In genomic region chr19:41306394-41306793, GRCh38 we compare ENCODE assay signal across 10 cellular contexts. TPM values are rescaled to one million over a fixed set of nuclear protein-coding genes. Genes with fewer than 3 reads are reported as not detected.
DNase-seq lines count a peak whose midpoint lies in the region; ATAC-seq, FAIRE-seq and TF ChIP-seq lines count a peak whose summit lies in the region.
"Had no signal": no experiment of that assay in that cellular context is flagged by ENCODE, and none has a peak within 500 bp of the region (broad histone marks: within the 10 kb centered on the region; RNA-seq: fewer than 3 reads in every experiment).

No MANE protein-coding gene starts in this region.

- H3K9me3 ChIP-seq in T-helper 17 cell (ENCODE audit: control insufficient read depth, low read length, poor library complexity, severe bottlenecking) (no peaks in the 10 kb centered on the region), gastroesophageal sphincter (no peaks in the 10 kb centered on the region), stomach (no peaks in the 10 kb centered on the region), kidney (ENCODE audit: control insufficient read depth in 1 of 2, low read length in 2 of 2) (no peaks in the 10 kb centered on the region)

- peaks cover 67% of the 10 kb centered on the region for H3K36me3 Mint-ChIP-seq in activated CD4-positive, alpha-beta T cell treated with anti-CD3 and anti-CD28 coated beads, Interleukin-2, amount 10 ng/mL, durations not matched to agents 7 days and 5 days (ENCODE audit: low read depth)
- H3K36me3 Mint-ChIP-seq in T-helper 17 cell (ENCODE audit: low read depth): peaks cover 22% of the 10 kb centered on the region

- H3K9ac ChIP-seq in kidney (ENCODE audit: low read length in 2 of 2): no peak overlapping the region

- peaks cover 2 to 50% (median 21%) of the 10 kb centered on the region in 3 donors for H3K4me1 ChIP-seq in gastroesophageal sphincter
- H3K4me1 ChIP-seq in stomach: peaks cover 31 to 77% (median 36%) of the 10 kb centered on the region in 4 donors
- H3K4me1 ChIP-seq in kidney (ENCODE audit: control insufficient read depth in 1 of 2, insufficient read depth in 1 of 2, low read depth in 1 of 2, low read length in 2 of 2): peaks cover 9 to 14% of the 10 kb centered on the region in 2 donors

- TF ChIP-seq CTCF in gastroesophageal sphincter (IDR thresholded peaks at IDR 0.05): no peak
- TF ChIP-seq CTCF in stomach (IDR thresholded peaks at IDR 0.05): no peak
- no peak for TF ChIP-seq CTCF in kidney (IDR thresholded peaks at IDR 0.05; ENCODE audit: borderline replicate concordance, extremely low read depth, insufficient read depth)

- intact Hi-C loops in stomach (cut with DNase I; ENCODE audit: low total_unique reads) (loop anchor here (5.0 kb wide), 1 partner anchor 104 kb away; no protein-coding TSS in a partner anchor), kidney (cut with DNase I) (no loop called here)

- FAIRE-seq in kidney (lab: Jason Lieb, UNC): no peak

- POLR2A ChIA-PET in activated CD4-positive, alpha-beta T cell treated with anti-CD3 and anti-CD28 coated beads, Interleukin-2, amount 10 ng/mL, durations not matched to agents 7 days and 5 days (lab: Charles Lee): interaction anchor here (0.6 to 0.7 kb wide), 2 partner anchors 10 to 46 kb away, joined by 3 read pairs; no protein-coding TSS in a partner anchor

- no peak for DNase-seq in activated CD4-positive, alpha-beta T cell treated with anti-CD3 and anti-CD28 coated beads, Interleukin-2, amount 10 ng/mL, durations not matched to agents 7 days and 5 days
- no peak for DNase-seq in activated CD4-positive, alpha-beta T cell treated with anti-CD3 and anti-CD28 coated beads for 1 hour
- DNase-seq in T-helper 17 cell: no peak
- no peak for DNase-seq in stomach
- no peak for DNase-seq in kidney
- DNase-seq in Ammon's horn (ENCODE audit: low spot score): no peak
- DNase-seq in anterior cingulate cortex (lab: John Stamatoyannopoulos, UW): no peak
- DNase-seq: NCI-H1694 treated with DMSO at 0.1 percent for 48 hours had no signal

- H3K27me3 Mint-ChIP-seq in activated CD4-positive, alpha-beta T cell treated with anti-CD3 and anti-CD28 coated beads, Interleukin-2, amount 10 ng/mL, durations not matched to agents 7 days and 5 days: no peaks in the 10 kb centered on the region
- no peaks in the 10 kb centered on the region for H3K27me3 Mint-ChIP-seq in T-helper 17 cell

- ATAC-seq in T-helper 17 cell (no peak), gastroesophageal sphincter (no peak)

- H3K27ac ChIP-seq in gastroesophageal sphincter: peak overlapping the region in 3 of 4 donors; percentile 13 to 95 (median 58)
- H3K27ac ChIP-seq in stomach: peak overlapping the region; percentile 28 to 98 (median 94)
- no peak overlapping the region for H3K27ac ChIP-seq in kidney (ENCODE audit: low read depth in 2 of 2, low read length in 2 of 2)

- CTCF ChIA-PET in activated CD4-positive, alpha-beta T cell treated with anti-CD3 and anti-CD28 coated beads, Interleukin-2, amount 10 ng/mL, durations not matched to agents 7 days and 5 days (lab: Charles Lee): interaction anchor here (1.6 to 5.2 kb wide), 2 partner anchors 16 to 43 kb away, joined by 5 to 40 read pairs; partner anchors contain the start of gene HNRNPUL1

- peak overlapping the region; percentile 94 for H3K4me3 Mint-ChIP-seq in activated CD4-positive, alpha-beta T cell treated with anti-CD3 and anti-CD28 coated beads, Interleukin-2, amount 10 ng/mL, durations not matched to agents 7 days and 5 days
- H3K4me3 Mint-ChIP-seq in T-helper 17 cell: peak overlapping the region; percentile 100
- H3K4me3 Mint-ChIP-seq: nephron had no signal

- H3K27ac Mint-ChIP-seq in activated CD4-positive, alpha-beta T cell treated with anti-CD3 and anti-CD28 coated beads, Interleukin-2, amount 10 ng/mL, durations not matched to agents 7 days and 5 days: peak overlapping the region; percentile 99
- H3K27ac Mint-ChIP-seq in T-helper 17 cell: peak overlapping the region; percentile 100

- H3K4me3 ChIP-seq in gastroesophageal sphincter (no peak overlapping the region), stomach (no peak overlapping the region), kidney (ENCODE audit: low read length in 2 of 2) (no peak overlapping the region)

- H3K36me3 ChIP-seq in gastroesophageal sphincter (peaks cover 0 to 66% of the 10 kb centered on the region in 2 donors), stomach (peaks cover 50 to 65% (median 63%) of the 10 kb centered on the region in 4 donors), kidney (ENCODE audit: control insufficient read depth in 1 of 2, insufficient read depth in 2 of 2, low read length in 2 of 2) (peaks cover 32 to 45% of the 10 kb centered on the region in 2 donors)

- TF ChIP-seq EP300 in gastroesophageal sphincter (IDR thresholded peaks at IDR 0.05): no peak
- no peak for TF ChIP-seq EP300 in stomach (IDR thresholded peaks at IDR 0.05)

- TF ChIP-seq POLR2A in gastroesophageal sphincter (IDR thresholded peaks at IDR 0.05) (no peak), stomach (IDR thresholded peaks at IDR 0.05) (no peak)

- H3K9me3 Mint-ChIP-seq in activated CD4-positive, alpha-beta T cell treated with anti-CD3 and anti-CD28 coated beads, Interleukin-2, amount 10 ng/mL, durations not matched to agents 7 days and 5 days: no peaks in the 10 kb centered on the region
- H3K9me3 Mint-ChIP-seq: nephron had no signal

- H3K27me3 ChIP-seq in gastroesophageal sphincter (no peaks in the 10 kb centered on the region), stomach (no peaks in the 10 kb centered on the region)

- 46 to 64% methylated on average over 4 to 6 of the region's 11 CpGs for WGBS in gastroesophageal sphincter (ENCODE audit: low coverage in 1 of 2), 2 donors
- 61 to 77% (median 77%) methylated on average over 10 to 11 of the region's 11 CpGs for WGBS in stomach, 5 donors

- H3K4me1 Mint-ChIP-seq in activated CD4-positive, alpha-beta T cell treated with anti-CD3 and anti-CD28 coated beads, Interleukin-2, amount 10 ng/mL, durations not matched to agents 7 days and 5 days: peaks cover 89% of the 10 kb centered on the region
- H3K4me1 Mint-ChIP-seq in T-helper 17 cell: peaks cover 68% of the 10 kb centered on the region

RNA-seq across cellular contexts. Expression of gene CCDC97, which starts 3.6 kb away (rescaled TPM):
- total RNA-seq in activated CD4-positive, alpha-beta T cell treated with anti-CD3 and anti-CD28 coated beads, Interleukin-2, amount 10 ng/mL, durations not matched to agents 7 days and 5 days: 10 to 100 TPM; 50.4 to 51.7 TPM
- total RNA-seq in T-helper 17 cell (10 to 100 TPM; 34.7 to 35.4 TPM), gastroesophageal sphincter (10 to 100 TPM; 11.6 to 18.9 (median 15.9) TPM), stomach (10 to 100 TPM in 3 of 5 donors, 1 to 10 TPM in 2; 2.2 to 62.6 (median 19.7) TPM), kidney (28.1 TPM)
- polyA plus RNA-seq in stomach (10 to 100 TPM in 2 of 3 donors, 1 to 10 TPM in 1; 9.8 to 13.7 (median 13.0) TPM), kidney (ENCODE audit: insufficient read depth, low read depth, low replicate concordance) (9.8 TPM)

RNA-seq across cellular contexts. Expression of gene HNRNPUL1, which starts 42.2 kb away (rescaled TPM):
- 100 to 1,000 TPM; 333 to 348 TPM for total RNA-seq in activated CD4-positive, alpha-beta T cell treated with anti-CD3 and anti-CD28 coated beads, Interleukin-2, amount 10 ng/mL, durations not matched to agents 7 days and 5 days
- total RNA-seq in T-helper 17 cell (100 to 1,000 TPM; 316 to 329 TPM), gastroesophageal sphincter (100 to 1,000 TPM; 142 to 204 (median 160) TPM), stomach (100 to 1,000 TPM in 3 of 5 donors, 10 to 100 TPM in 2; 47.8 to 319 (median 104) TPM), kidney (182 TPM)
- polyA plus RNA-seq in stomach (10 to 100 TPM; 64.2 to 89.0 (median 84.0) TPM), kidney (ENCODE audit: insufficient read depth, low read depth, low replicate concordance) (51.0 TPM)

RNA-seq across cellular contexts. Expression of gene TGFB1, which starts 47.3 kb away (rescaled TPM):
- total RNA-seq in activated CD4-positive, alpha-beta T cell treated with anti-CD3 and anti-CD28 coated beads, Interleukin-2, amount 10 ng/mL, durations not matched to agents 7 days and 5 days: 100 to 1,000 TPM; 194 TPM
- total RNA-seq in T-helper 17 cell (100 to 1,000 TPM; 408 to 431 TPM), gastroesophageal sphincter (10 to 100 TPM; 12.9 to 39.3 (median 22.1) TPM), stomach (10 to 100 TPM in 3 of 5 donors, 1 to 10 TPM in 2; 1.3 to 54.3 (median 13.6) TPM), kidney (48.0 TPM)
- polyA plus RNA-seq in stomach (10 to 100 TPM; 10.2 to 15.6 (median 15.4) TPM), kidney (ENCODE audit: insufficient read depth, low read depth, low replicate concordance) (19.1 TPM)

RNA-seq across cellular contexts. Expression of gene B9D2, which starts 57.6 kb away (rescaled TPM):
- 10 to 100 TPM; 11.6 to 11.7 TPM for total RNA-seq in activated CD4-positive, alpha-beta T cell treated with anti-CD3 and anti-CD28 coated beads, Interleukin-2, amount 10 ng/mL, durations not matched to agents 7 days and 5 days
- total RNA-seq in T-helper 17 cell: 10 to 100 TPM; 37.1 to 41.4 TPM
- 10 to 100 TPM in 1 of 4 donors, 1 to 10 TPM in 3; 5.2 to 10.1 (median 6.7) TPM for total RNA-seq in gastroesophageal sphincter
- total RNA-seq in stomach: 10 to 100 TPM in 1 of 5 donors, 1 to 10 TPM in 2, under 1 TPM in 1, not detected in 1; 0.58 to 20.3 (median 5.3) TPM
- 10 to 100 TPM in 2 of 3 donors, 1 to 10 TPM in 1; 9.2 to 17.4 (median 10.7) TPM for polyA plus RNA-seq in stomach
- total RNA-seq in kidney: 12.6 TPM
- 15.7 TPM for polyA plus RNA-seq in kidney (ENCODE audit: insufficient read depth, low read depth, low replicate concordance)

Comparison
In these comparisons a context has a peak if more than half of its experiments do, and no peak if none do; other contexts are left out.
1. H3K27ac ChIP-seq: peak in gastroesophageal sphincter (3 of 4) and stomach (5 of 5); none in kidney (0 of 2).